13 cellular contexts compared by ENCODE assay signal in genomic region chr7:55774327-55775050, GRCh38.
DNase-seq lines count a peak whose midpoint lies in the region; ATAC-seq and TF ChIP-seq lines count a peak whose summit lies in the region.
"Had no signal": no experiment of that assay in that cellular context is flagged by ENCODE, and none has a peak within 500 bp of the region (broad histone marks: within the 10 kb centered on the region; RNA-seq: fewer than 3 reads in every experiment).

No MANE protein-coding gene starts in this region.

- H3K4me3 ChIP-seq in body of pancreas (no peak overlapping the region), lung (no peak overlapping the region), aorta (ENCODE audit: low read length in 2 of 2) (no peak overlapping the region)
- H3K4me3 ChIP-seq: BLaER1 treated with 17β-estradiol and CSF1 and Interleukin-3, amounts not matched to agents 10 nM and 100 nM; coronary artery; K562 had no signal

- no peaks in the 10 kb centered on the region for H3K9me3 ChIP-seq in body of pancreas
- peaks cover 0 to 3% of the 10 kb centered on the region in 2 donors for H3K9me3 ChIP-seq in lung (ENCODE audit: control insufficient read depth in 2 of 2, insufficient read depth in 1 of 2, low read length in 1 of 2)
- no peaks in the 10 kb centered on the region for H3K9me3 ChIP-seq in aorta (ENCODE audit: control insufficient read depth, low read length)
- H3K9me3 ChIP-seq: BLaER1 treated with 17β-estradiol and CSF1 and Interleukin-3, amounts not matched to agents 10 nM and 100 nM had no signal

- WGBS in body of pancreas, 2 donors: 16 to 29% methylated on average over 7 to 14 of the region's 14 CpGs
- 56 to 66% methylated on average over 14 of the region's 14 CpGs for WGBS in lung, 2 donors
- 31 to 43% methylated on average over 14 of the region's 14 CpGs for WGBS in aorta, 2 donors

- no peak for TF ChIP-seq POLR2A in body of pancreas (IDR thresholded peaks at IDR 0.05)

- no peaks in the 10 kb centered on the region for H3K27me3 ChIP-seq in body of pancreas
- H3K27me3 ChIP-seq in lung (ENCODE audit: control insufficient read depth, insufficient read depth): no peaks in the 10 kb centered on the region
- no peaks in the 10 kb centered on the region for H3K27me3 ChIP-seq in aorta (ENCODE audit: control insufficient read depth in 1 of 2, insufficient read depth in 2 of 2, low read length in 1 of 2)
- H3K27me3 ChIP-seq: BLaER1 treated with 17β-estradiol and CSF1 and Interleukin-3, amounts not matched to agents 10 nM and 100 nM had no signal

- peak overlapping the region; percentile 21 to 76 (median 60) for H3K27ac ChIP-seq in body of pancreas
- H3K27ac ChIP-seq in lung (ENCODE audit: low read depth in 1 of 2, low read length in 1 of 2): no peak overlapping the region
- no peak overlapping the region for H3K27ac ChIP-seq in aorta (ENCODE audit: low read depth in 1 of 2, low read length in 2 of 2)
- H3K27ac ChIP-seq: BLaER1 treated with 17β-estradiol and CSF1 and Interleukin-3, amounts not matched to agents 10 nM and 100 nM; coronary artery had no signal

- H3K36me3 ChIP-seq in body of pancreas (replicated peaks in 1 of 2; ENCODE audit: insufficient read depth in 1 of 2, low read depth in 2 of 2): no peaks in the 10 kb centered on the region
- no peaks in the 10 kb centered on the region for H3K36me3 ChIP-seq in lung (ENCODE audit: control insufficient read depth in 2 of 2, insufficient read depth in 2 of 2, low read length in 2 of 2)
- no peaks in the 10 kb centered on the region for H3K36me3 ChIP-seq in aorta (ENCODE audit: control insufficient read depth in 1 of 2, insufficient read depth in 2 of 2, low read length in 1 of 2)
- H3K36me3 ChIP-seq: BLaER1 treated with 17β-estradiol and CSF1 and Interleukin-3, amounts not matched to agents 10 nM and 100 nM had no signal

- intact Hi-C loops in body of pancreas (cut with DNase I) (no loop called here), cardiac septum (cut with DNase I) (no loop called here), aorta (cut with DNase I) (no loop called here)

- H3K4me1 ChIP-seq in body of pancreas (peaks cover 8% of the 10 kb centered on the region), lung (ENCODE audit: control insufficient read depth in 2 of 2, insufficient read depth in 2 of 2, low read length in 2 of 2) (peaks cover 0 to 2% of the 10 kb centered on the region in 2 donors), aorta (ENCODE audit: control insufficient read depth in 1 of 2, insufficient read depth in 2 of 2, low read length in 2 of 2) (no peaks in the 10 kb centered on the region)
- H3K4me1 ChIP-seq: BLaER1 treated with 17β-estradiol and CSF1 and Interleukin-3, amounts not matched to agents 10 nM and 100 nM had no signal

- TF ChIP-seq CTCF in body of pancreas (IDR thresholded peaks at IDR 0.05): no peak
- TF ChIP-seq CTCF in lung (IDR thresholded peaks at IDR 0.05; ENCODE audit: control extremely low read depth, extremely low read depth): no peak

- DNase-seq in DMS153 treated with DMSO at 0.1 percent for 48 hours (lab: John Stamatoyannopoulos, UW; ENCODE audit: unreplicated experiment) (peak; percentile 97), NCI-H2107 treated with DMSO at 0.1 percent for 48 hours (lab: John Stamatoyannopoulos, UW; ENCODE audit: unreplicated experiment) (peak; percentile 91), body of pancreas (peak; percentile 45 to 57 (median 50)), lung (ENCODE audit: low spot score) (peak; percentile 30), cardiac septum (ENCODE audit: low spot score) (no peak), aorta (no peak), activated gamma-delta T cell (lab: John Stamatoyannopoulos, UW) (no peak), glomerular visceral epithelial cell (ENCODE audit: extremely low spot score) (no peak)
- DNase-seq: HFFc6, small intestine had no signal

- ATAC-seq in body of pancreas (peak; percentile 94), lung (ENCODE audit: insufficient read depth, low FRiP score) (no peak), aorta (ENCODE audit: low FRiP score) (no peak)
- ATAC-seq: K562 had no signal

Comparison
In these comparisons a context has a peak if more than half of its experiments do, and no peak if none do; other contexts are left out.
1. DNase-seq: peak in DMS153 treated with DMSO at 0.1 percent for 48 hours (single experiment), NCI-H2107 treated with DMSO at 0.1 percent for 48 hours (single experiment), body of pancreas (4 of 4) and lung (single experiment); none in cardiac septum (single experiment), aorta (0 of 2), activated gamma-delta T cell (single experiment) and glomerular visceral epithelial cell (single experiment).
2. H3K27ac ChIP-seq: peak in body of pancreas (4 of 4); none in lung (0 of 2) and aorta (0 of 2).